In genomic region chr7:37031571-37032257, GRCh38 we compare ENCODE assay signal across 8 cellular contexts.
DNase-seq lines count a peak whose midpoint lies in the region; ATAC-seq and TF ChIP-seq lines count a peak whose summit lies in the region.

No MANE protein-coding gene starts in this region.

- H3K4me2 ChIP-seq in neuronal stem cell (ENCODE audit: insufficient read depth, low read length, poor library complexity, severe bottlenecking): no peak overlapping the region

- H3K9me3 ChIP-seq in neuronal stem cell (replicated peaks in 1 of 2; ENCODE audit: control insufficient read depth in 2 of 2, insufficient read depth in 1 of 2, low read depth in 1 of 2, low read length in 2 of 2): peaks cover 0 to 7% of the 10 kb centered on the region in 2 donors
- H3K9me3 ChIP-seq in tibial artery: no peaks in the 10 kb centered on the region

- H3K27ac Mint-ChIP-seq in activated T-cell treated with anti-CD3 and anti-CD28 coated beads, Interleukin-2, amount 50 U/mL, for 72 hours: peak overlapping the region; percentile 16

- DNase-seq in GM04503 (ENCODE audit: low read depth) (peak; percentile 96), NCI-H226 (peak; percentile 99), fibroblast of the aortic adventitia (ENCODE audit: low read depth) (peak; percentile 99), neuronal stem cell (ENCODE audit: low spot score) (peak; percentile 79), tibial artery (peak; percentile 89 to 90)
- peak; percentile 54 to 55 for DNase-seq in activated T-cell treated with anti-CD3 and anti-CD28 coated beads, Interleukin-2, amount 50 U/mL, for 72 hours
- no peak for DNase-seq in central memory CD4-positive, alpha-beta T cell

- no peak overlapping the region for H2BK5ac ChIP-seq in neuronal stem cell (ENCODE audit: low read length)

- no peak overlapping the region for H3K14ac ChIP-seq in neuronal stem cell (ENCODE audit: low read length)

- H2BK12ac ChIP-seq in neuronal stem cell (ENCODE audit: low read length): no peak overlapping the region

- H3K23ac ChIP-seq in neuronal stem cell (ENCODE audit: low read depth, low read length, poor library complexity): no peak overlapping the region

- no peak overlapping the region for H3K18ac ChIP-seq in neuronal stem cell (ENCODE audit: low read length)

- no peaks in the 10 kb centered on the region for H3K9me3 Mint-ChIP-seq in activated T-cell treated with anti-CD3 and anti-CD28 coated beads, Interleukin-2, amount 50 U/mL, for 72 hours

- H3K4me3 Mint-ChIP-seq in activated T-cell treated with anti-CD3 and anti-CD28 coated beads, Interleukin-2, amount 50 U/mL, for 72 hours: peak overlapping the region; percentile 8 to 32

- peaks cover 14 to 29% of the 10 kb centered on the region in 2 donors for H3K4me1 ChIP-seq in neuronal stem cell (ENCODE audit: control insufficient read depth in 2 of 2, insufficient read depth in 1 of 2, low read depth in 1 of 2, low read length in 2 of 2)
- peaks cover 0 to 27% (median 18%) of the 10 kb centered on the region in 4 donors for H3K4me1 ChIP-seq in tibial artery

- H2AFZ ChIP-seq in neuronal stem cell (ENCODE audit: low read length): peak overlapping the region; percentile 57

- no peak overlapping the region for H2BK120ac ChIP-seq in neuronal stem cell (ENCODE audit: low read depth, low read length)

- H3K9ac ChIP-seq in neuronal stem cell (ENCODE audit: low read depth, low read length, poor library complexity): no peak overlapping the region

- H3K27me3 ChIP-seq in neuronal stem cell (ENCODE audit: control insufficient read depth in 3 of 3, insufficient read depth in 3 of 3, low read depth in 1 of 3, low read length in 3 of 3) (no peaks in the 10 kb centered on the region), tibial artery (no peaks in the 10 kb centered on the region)

- peaks cover 0 to 9% of the 10 kb centered on the region in 2 donors for H3K36me3 Mint-ChIP-seq in activated T-cell treated with anti-CD3 and anti-CD28 coated beads, Interleukin-2, amount 50 U/mL, for 72 hours (ENCODE audit: insufficient read depth in 2 of 2)

- no peak overlapping the region for H4K91ac ChIP-seq in neuronal stem cell (ENCODE audit: low read depth, low read length, poor library complexity)

- intact Hi-C loops in tibial artery (cut with DNase I; ENCODE audit: low total_unique reads): no loop called here

- H2BK15ac ChIP-seq in neuronal stem cell (ENCODE audit: low read length): no peak overlapping the region

- peaks cover 65% of the 10 kb centered on the region for H3K4me1 Mint-ChIP-seq in activated T-cell treated with anti-CD3 and anti-CD28 coated beads, Interleukin-2, amount 50 U/mL, for 72 hours (ENCODE audit: low read depth)

- H3K27me3 Mint-ChIP-seq in activated T-cell treated with anti-CD3 and anti-CD28 coated beads, Interleukin-2, amount 50 U/mL, for 72 hours (ENCODE audit: low read depth): no peaks in the 10 kb centered on the region

- H3K36me3 ChIP-seq in neuronal stem cell (replicated peaks in 1 of 2; ENCODE audit: control insufficient read depth in 2 of 2, insufficient read depth in 2 of 2, low read length in 2 of 2): no peaks in the 10 kb centered on the region
- no peaks in the 10 kb centered on the region for H3K36me3 ChIP-seq in tibial artery

- no peak for TF ChIP-seq CTCF in fibroblast of the aortic adventitia (IDR thresholded peaks at IDR 0.05; ENCODE audit: insufficient read depth, low read length)
- TF ChIP-seq CTCF in tibial artery (IDR thresholded peaks at IDR 0.05): no peak

- WGBS in neuronal stem cell (ENCODE audit: extremely low coverage in 2 of 2, insufficient read length in 2 of 2, insufficient replicate concordance in 1 of 2), 2 donors: no CpG with 5 or more reads among the region's 9 CpGs

- no peaks in the 10 kb centered on the region for H3K79me1 ChIP-seq in neuronal stem cell (ENCODE audit: low read depth, low read length)

- no peak overlapping the region for H3K4me3 ChIP-seq in fibroblast of the aortic adventitia (ENCODE audit: low read depth, low read length)
- no peak overlapping the region for H3K4me3 ChIP-seq in neuronal stem cell (ENCODE audit: low read length in 2 of 2)
- no peak overlapping the region for H3K4me3 ChIP-seq in tibial artery

- no peak overlapping the region for H2AK5ac ChIP-seq in neuronal stem cell (ENCODE audit: low read depth, low read length)

- no peak overlapping the region for H4K8ac ChIP-seq in neuronal stem cell (ENCODE audit: low read depth, low read length)

- peak; percentile 84 to 97 for ATAC-seq in activated T-cell treated with anti-CD3 and anti-CD28 coated beads, Interleukin-2, amount 50 U/mL, for 72 hours (replicated peaks in 1 of 2)
- ATAC-seq in HG03039 (IDR thresholded peaks at IDR 0.05; ENCODE audit: unreplicated experiment): no peak

- H3K27ac ChIP-seq in neuronal stem cell (replicated peaks; ENCODE audit: low read length): peak overlapping the region; percentile 91
- H3K27ac ChIP-seq in tibial artery: peak overlapping the region; percentile 68 to 75

- H3K4ac ChIP-seq in neuronal stem cell (ENCODE audit: low read length): no peak overlapping the region
